12 cellular contexts compared by ENCODE assay signal in genomic region chr2:38713311-38713710, GRCh38.
"Had no signal": no experiment of that assay in that cellular context is flagged by ENCODE, and none has a peak within 500 bp of the region (broad histone marks: within the 10 kb centered on the region; RNA-seq: fewer than 3 reads in every experiment).

No MANE protein-coding gene starts in this region.

- ATAC-seq: activated CD8-positive, alpha-beta memory T cell treated with anti-CD3 and anti-CD28 coated beads, Interleukin-2, amount 10 ng/mL, durations not matched to agents 7 days and 5 days; activated naive CD4-positive, alpha-beta T cell treated with anti-CD3 and anti-CD28 coated beads, Interleukin-2, amount 50 U/mL, for 72 hours; lower lobe of right lung had no signal

- H3K4me1 ChIP-seq: esophagus muscularis mucosa, vagina had no signal

- DNase-seq: activated CD8-positive, alpha-beta memory T cell treated with anti-CD3 and anti-CD28 coated beads, Interleukin-2, amount 10 ng/mL, durations not matched to agents 7 days and 5 days; dermis blood vessel endothelial cell; glutamatergic neuron; lower lobe of right lung; midbrain; naive B cell; stimulated activated CD4-positive, alpha-beta T cell treated with anti-CD3 and anti-CD28 coated beads, Interleukin-4, amount 100 ng/mL, for 1 hour; T1000; thyroid gland had no signal

- H3K36me3 ChIP-seq: thyroid gland, vagina had no signal

- H3K27ac Mint-ChIP-seq: activated CD8-positive, alpha-beta memory T cell treated with anti-CD3 and anti-CD28 coated beads, Interleukin-2, amount 10 ng/mL, durations not matched to agents 7 days and 5 days; naive B cell had no signal

- H3K4me3 ChIP-seq: esophagus muscularis mucosa, lower lobe of right lung, thyroid gland, vagina had no signal

- H3K4me3 Mint-ChIP-seq: activated CD8-positive, alpha-beta memory T cell treated with anti-CD3 and anti-CD28 coated beads, Interleukin-2, amount 10 ng/mL, durations not matched to agents 7 days and 5 days; naive B cell had no signal

- H3K27me3 Mint-ChIP-seq: activated CD8-positive, alpha-beta memory T cell treated with anti-CD3 and anti-CD28 coated beads, Interleukin-2, amount 10 ng/mL, durations not matched to agents 7 days and 5 days; naive B cell had no signal

- H3K9me3 ChIP-seq: esophagus muscularis mucosa, lower lobe of right lung, thyroid gland, vagina had no signal
